In the genomic region with DNA sequence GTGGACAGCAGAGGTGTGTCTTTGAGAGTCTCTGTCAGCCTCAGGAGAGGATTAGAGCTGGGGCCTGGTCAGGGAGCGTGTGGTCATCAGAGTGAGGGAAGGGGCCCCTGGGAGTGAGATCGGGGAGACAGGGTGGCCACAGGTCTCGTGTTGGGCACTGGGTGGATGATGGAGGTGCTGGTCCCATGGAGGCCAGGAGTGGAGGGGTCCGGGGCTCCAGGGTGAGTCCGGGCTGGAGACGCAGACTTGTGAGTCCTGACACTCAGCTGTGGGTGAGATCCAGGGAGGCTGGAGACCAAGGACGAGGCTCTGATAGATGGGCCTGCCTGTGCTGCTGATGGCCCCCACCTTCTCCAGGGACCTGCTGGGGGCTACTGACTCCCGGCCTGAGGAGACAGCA, we compare ENCODE assay signal across 17 cellular contexts.
A peak's percentile ranks its signal among the peaks of the same experiment; 100 is the strongest.
DNase-seq lines count a peak whose midpoint lies in the region; ATAC-seq and TF ChIP-seq lines count a peak whose summit lies in the region.
"Had no signal": no experiment of that assay in that cellular context is flagged by ENCODE, and none has a peak within 500 bp of the region (broad histone marks: within the 10 kb centered on the region; RNA-seq: fewer than 3 reads in every experiment).

No MANE protein-coding gene starts in this region.

- H3K4me1 Mint-ChIP-seq in activated naive CD4-positive, alpha-beta T cell treated with anti-CD3 and anti-CD28 coated beads, Interleukin-2, amount 10 ng/mL, durations not matched to agents 7 days and 5 days: no peaks in the 10 kb centered on the region
- H3K4me1 Mint-ChIP-seq: CD14-positive monocyte; CD4-positive, alpha-beta memory T cell had no signal

- no peak overlapping the region for H3K4me2 ChIP-seq in osteoblast (ENCODE audit: insufficient read depth, low read length)
- H3K4me2 ChIP-seq: BLaER1 had no signal

- peak overlapping the region in 1 of 4 donors; percentile 59 for H3K27ac ChIP-seq in gastroesophageal sphincter
- H3K27ac ChIP-seq in osteoblast (ENCODE audit: low read depth, low read length): no peak overlapping the region
- H3K27ac ChIP-seq: GM23248 had no signal

- no peak for TF ChIP-seq EP300 in gastroesophageal sphincter (IDR thresholded peaks at IDR 0.05)

- no peak overlapping the region for H3K4me3 ChIP-seq in gastroesophageal sphincter
- no peak overlapping the region for H3K4me3 ChIP-seq in osteoblast (ENCODE audit: insufficient read depth, low read length)
- H3K4me3 ChIP-seq: BLaER1, GM23248 had no signal

- H3K9me3 ChIP-seq in gastroesophageal sphincter (no peaks in the 10 kb centered on the region), osteoblast (ENCODE audit: low read depth, low read length) (no peaks in the 10 kb centered on the region)

- no peak overlapping the region for H3K4me3 Mint-ChIP-seq in activated naive CD4-positive, alpha-beta T cell treated with anti-CD3 and anti-CD28 coated beads, Interleukin-2, amount 10 ng/mL, durations not matched to agents 7 days and 5 days
- H3K4me3 Mint-ChIP-seq: CD14-positive monocyte; CD4-positive, alpha-beta memory T cell had no signal

- no peak for DNase-seq in activated naive CD4-positive, alpha-beta T cell treated with anti-CD3 and anti-CD28 coated beads, Interleukin-2, amount 10 ng/mL, durations not matched to agents 7 days and 5 days
- DNase-seq in activated naive CD4-positive, alpha-beta T cell treated with Interleukin-2 at 50 U/mL for 16 hours: no peak
- DNase-seq in osteoblast (ENCODE audit: insufficient read length, low spot score, missing footprints): peak; percentile 53
- DNase-seq in SKM-1 (lab: John Stamatoyannopoulos, UW; ENCODE audit: unreplicated experiment): no peak
- DNase-seq: 8988T; CD4-positive, alpha-beta memory T cell; DMS153; DMS79; GDM1; GM23248; HCEC 1CT; IMR-90 had no signal

- H3K36me3 ChIP-seq in gastroesophageal sphincter (peaks cover 0 to 88% of the 10 kb centered on the region in 2 donors), osteoblast (ENCODE audit: insufficient read depth, low read length) (peaks cover 16% of the 10 kb centered on the region)

- peaks cover 0 to 14% (median 0%) of the 10 kb centered on the region in 3 donors for H3K4me1 ChIP-seq in gastroesophageal sphincter
- H3K4me1 ChIP-seq in osteoblast (ENCODE audit: insufficient read depth, low read length): no peaks in the 10 kb centered on the region
- H3K4me1 ChIP-seq: BLaER1 had no signal

- 85 to 100% methylated on average over 2 to 6 of the region's 8 CpGs for WGBS in gastroesophageal sphincter (ENCODE audit: low coverage in 1 of 2), 2 donors

- H3K79me2 ChIP-seq in osteoblast (ENCODE audit: insufficient read depth, low read length): no peaks in the 10 kb centered on the region

- no peaks in the 10 kb centered on the region for H3K27me3 Mint-ChIP-seq in activated naive CD4-positive, alpha-beta T cell treated with anti-CD3 and anti-CD28 coated beads, Interleukin-2, amount 10 ng/mL, durations not matched to agents 7 days and 5 days
- H3K27me3 Mint-ChIP-seq: CD4-positive, alpha-beta memory T cell had no signal

- H4K20me1 ChIP-seq in osteoblast (ENCODE audit: insufficient read depth, low read length): no peaks in the 10 kb centered on the region
- H4K20me1 ChIP-seq: BLaER1 had no signal

- TF ChIP-seq POLR2A in gastroesophageal sphincter (IDR thresholded peaks at IDR 0.05): no peak

- no peak for TF ChIP-seq CTCF in gastroesophageal sphincter (IDR thresholded peaks at IDR 0.05)
- no peak for TF ChIP-seq CTCF in osteoblast (IDR thresholded peaks at IDR 0.05; ENCODE audit: extremely low read depth, low read depth, low read length)

- no peak overlapping the region for H2AFZ ChIP-seq in osteoblast (ENCODE audit: low read length)
- H2AFZ ChIP-seq: GM23248 had no signal

- CTCF ChIA-PET in activated naive CD4-positive, alpha-beta T cell treated with anti-CD3 and anti-CD28 coated beads, Interleukin-2, amount 10 ng/mL, durations not matched to agents 7 days and 5 days (lab: Charles Lee): no interaction called here

- ATAC-seq in gastroesophageal sphincter: peak; percentile 14
- ATAC-seq in HG02642 (IDR thresholded peaks at IDR 0.05; ENCODE audit: poor library complexity, unreplicated experiment): no peak
- no peak for ATAC-seq in HG03520 (IDR thresholded peaks at IDR 0.05; ENCODE audit: unreplicated experiment)

- H3K36me3 Mint-ChIP-seq in activated naive CD4-positive, alpha-beta T cell treated with anti-CD3 and anti-CD28 coated beads, Interleukin-2, amount 10 ng/mL, durations not matched to agents 7 days and 5 days: peaks cover 49% of the 10 kb centered on the region

- H3K27me3 ChIP-seq in gastroesophageal sphincter (no peaks in the 10 kb centered on the region), osteoblast (ENCODE audit: insufficient read depth, low read length) (no peaks in the 10 kb centered on the region)
- H3K27me3 ChIP-seq: BLaER1 had no signal

- H3K27ac Mint-ChIP-seq in activated naive CD4-positive, alpha-beta T cell treated with anti-CD3 and anti-CD28 coated beads, Interleukin-2, amount 10 ng/mL, durations not matched to agents 7 days and 5 days: peak overlapping the region; percentile 68
- H3K27ac Mint-ChIP-seq: CD4-positive, alpha-beta memory T cell had no signal

- H3K9me3 Mint-ChIP-seq in activated naive CD4-positive, alpha-beta T cell treated with anti-CD3 and anti-CD28 coated beads, Interleukin-2, amount 10 ng/mL, durations not matched to agents 7 days and 5 days: peaks cover 8% of the 10 kb centered on the region
